Comparison of ENCODE assay signal across 8 cellular contexts in genomic region chr10:131900350-131901152, GRCh38. TPM values are rescaled to one million over a fixed set of nuclear protein-coding genes. Genes with fewer than 3 reads are reported as not detected.
DNase-seq lines count a peak whose midpoint lies in the region; ATAC-seq and TF ChIP-seq lines count a peak whose summit lies in the region.

Gene PPP2R2D (plus strand): TSS chr10:131901008. CDS start chr10:131901149, 141 bp downstream.

- no peaks in the 10 kb centered on the region for H3K9me3 ChIP-seq in right cardiac atrium (ENCODE audit: control insufficient read depth, low read length)
- no peaks in the 10 kb centered on the region for H3K9me3 ChIP-seq in uterus

- peak within 1 kb of the TSS; percentile 99 for H3K4me3 ChIP-seq in right cardiac atrium (ENCODE audit: low read length)
- peak within 1 kb of the TSS; percentile 59 to 100 for H3K4me3 ChIP-seq in uterus

- peak; percentile 87 for ATAC-seq in HG02870 (IDR thresholded peaks at IDR 0.05; ENCODE audit: unreplicated experiment)
- peak; percentile 97 to 98 for ATAC-seq in right cardiac atrium

- TF ChIP-seq CTCF in uterus (IDR thresholded peaks at IDR 0.05): no peak

- peak within 1 kb of the TSS; percentile 66 for H3K27ac ChIP-seq in right cardiac atrium (ENCODE audit: low read length)
- H3K27ac ChIP-seq in uterus: peak within 1 kb of the TSS; percentile 88 to 94

- intact Hi-C loops in T-helper 2 cell treated with Interferon-gamma antibody and Interleukin-4, amounts not matched to agents 100 ng/mL and 5 ng/mL, for 36 hours (cut with micrococcal nuclease): loop anchor here (1.0 to 5.0 kb wide), 8 partner anchors 72 to 1788 kb away; partner anchors contain the start of genes C10orf143, INPP5A and LRRC27
- intact Hi-C loops in right cardiac atrium (cut with DNase I): loop anchor here in 1 of 4 donors (10.0 kb wide), 1 partner anchor 74 kb away; no protein-coding TSS in a partner anchor
- intact Hi-C loops in uterus (cut with DNase I; ENCODE audit: low total_unique reads): loop anchor here (10.0 kb wide), 1 partner anchor 74 kb away; no protein-coding TSS in a partner anchor

- DNase-seq in NCI-H146 (lab: John Stamatoyannopoulos, UW): peak; percentile 94
- DNase-seq in anterior cingulate cortex (lab: John Stamatoyannopoulos, UW): peak; percentile 66 to 96 (median 91)
- peak; percentile 94 to 97 (median 97) for DNase-seq in right cardiac atrium
- DNase-seq in putamen (ENCODE audit: low spot score): peak; percentile 93
- peak; percentile 91 to 93 for DNase-seq in uterus

- under 1% methylated on average over 103 of the region's 107 CpGs for WGBS in right cardiac atrium

- peaks cover 10% of the 10 kb centered on the region for H3K4me1 ChIP-seq in right cardiac atrium (ENCODE audit: control insufficient read depth, insufficient read depth, low read length)
- H3K4me1 ChIP-seq in uterus: no peaks in the 10 kb centered on the region

- peak; percentile 63 for TF ChIP-seq POLR2A in GM15510 (IDR thresholded peaks at IDR 0.05; ENCODE audit: borderline replicate concordance, extremely low read depth, insufficient read length)
- peak; percentile 38 to 73 for TF ChIP-seq POLR2A in uterus (IDR thresholded peaks at IDR 0.05)

- no peaks in the 10 kb centered on the region for H3K36me3 ChIP-seq in uterus

- H3K27me3 ChIP-seq in right cardiac atrium (ENCODE audit: control insufficient read depth, insufficient read depth) (no peaks in the 10 kb centered on the region), uterus (peaks cover 0 to 3% of the 10 kb centered on the region in 2 donors)

RNA-seq across cellular contexts. Expression of gene PPP2R2D, which starts in this region (rescaled TPM):
- 35.2 and 37.6 TPM in 2 replicates for total RNA-seq in T-helper 2 cell treated with Interferon-gamma antibody and Interleukin-4, amounts not matched to agents 100 ng/mL and 5 ng/mL, for 36 hours
- total RNA-seq in right cardiac atrium: 10 to 100 TPM; 30.1 to 38.2 (median 36.2) TPM
- polyA plus RNA-seq in right cardiac atrium: 33.9 TPM
- total RNA-seq in uterus: 10 to 100 TPM; 21.2 to 43.2 (median 36.3) TPM

Comparison
In these comparisons a context has a peak if more than half of its experiments do, and no peak if none do; other contexts are left out.
1. Peak in every context shown above with its lines: DNase-seq, ATAC-seq, H3K4me3 ChIP-seq and H3K27ac ChIP-seq.